Comparison of ENCODE assay signal across 8 cellular contexts in genomic region chr3:45995370-45996192, GRCh38. TPM values are rescaled to one million over a fixed set of nuclear protein-coding genes. Genes with fewer than 3 reads are reported as not detected.
DNase-seq lines count a peak whose midpoint lies in the region; ATAC-seq and TF ChIP-seq lines count a peak whose summit lies in the region.

Gene FYCO1 (minus strand): TSS chr3:45995824. CDS start chr3:45984910, 10,914 bp downstream.

- H3K27ac ChIP-seq in upper lobe of right lung: peak within 1 kb of the TSS; percentile 92

- TF ChIP-seq CTCF in GM12865 (IDR thresholded peaks at IDR 0.05; ENCODE audit: insufficient read depth, low read depth, low read length, missing control alignments) (no peak), upper lobe of right lung (IDR thresholded peaks at IDR 0.05) (no peak)

- peak; percentile 94 for DNase-seq in GM12865 (ENCODE audit: low read depth)
- DNase-seq in NCI-H1105 treated with DMSO at 0.1 percent for 48 hours (lab: John Stamatoyannopoulos, UW): peak; percentile 66
- peak; percentile 84 for DNase-seq in amniotic epithelial cell (ENCODE audit: low read depth)
- DNase-seq in left cardiac atrium: peak; percentile 97
- DNase-seq in posterior vena cava (ENCODE audit: low spot score): peak; percentile 98
- DNase-seq in upper lobe of right lung: peak; percentile 98

- H3K9me3 ChIP-seq in upper lobe of right lung: no peaks in the 10 kb centered on the region

- peak within 1 kb of the TSS; percentile 65 for H3K4me3 ChIP-seq in GM12865 (ENCODE audit: low read depth, low read length)
- H3K4me3 ChIP-seq in upper lobe of right lung: peak within 1 kb of the TSS; percentile 90

- H3K27me3 ChIP-seq in upper lobe of right lung: no peaks in the 10 kb centered on the region

- H3K4me1 ChIP-seq in upper lobe of right lung: peaks cover 40% of the 10 kb centered on the region

- ATAC-seq in HG02623 (IDR thresholded peaks at IDR 0.05; ENCODE audit: unreplicated experiment) (peak; percentile 85), left cardiac atrium (peak; percentile 96 to 99), upper lobe of right lung (peak; percentile 98)

- H3K36me3 ChIP-seq in upper lobe of right lung: no peaks in the 10 kb centered on the region

- intact Hi-C loops in T-helper 1 cell treated with Interleukin-12 subunit alpha and Interleukin-12 subunit beta and Interleukin-4 antibody, amounts not matched to agents 30 ng/mL and 1 ng/mL, for 36 hours (cut with micrococcal nuclease): loop anchor here (1.0 to 10.0 kb wide), 8 partner anchors 15 to 375 kb away; partner anchors contain the start of genes CCR5, CXCR6, LZTFL1 and SACM1L
- intact Hi-C loops in left cardiac atrium (cut with DNase I) (no loop called here), posterior vena cava (cut with DNase I) (no loop called here), upper lobe of right lung (cut with DNase I) (no loop called here)

RNA-seq across cellular contexts. Expression of gene FYCO1, which starts in this region (rescaled TPM):
- 24.7 and 25.2 TPM in 2 replicates for total RNA-seq in T-helper 1 cell treated with Interleukin-12 subunit alpha and Interleukin-12 subunit beta and Interleukin-4 antibody, amounts not matched to agents 30 ng/mL and 1 ng/mL, for 36 hours
- total RNA-seq in left cardiac atrium (10 to 100 TPM; 64.4 to 91.9 TPM), posterior vena cava (10 to 100 TPM; 67.4 to 99.0 TPM), upper lobe of right lung (47.3 TPM)

Comparison
In these comparisons a context has a peak if more than half of its experiments do, and no peak if none do; other contexts are left out.
1. Peak in every context shown above with its lines: DNase-seq, ATAC-seq, H3K4me3 ChIP-seq and H3K27ac ChIP-seq.